Comparison of ENCODE assay signal across 1 cellular context in genomic region chr19:50368649-50369570, GRCh38.
TF ChIP-seq lines count a peak whose summit lies in the region.

No MANE protein-coding gene starts in this region.

TF ChIP-seq in K562, 482 proteins besides CTCF, POLR2A, EP300 and RAD21 (continued from another document and continues in another):
- no peak for TF ChIP-seq ZBTB7A (IDR thresholded peaks at IDR 0.05; ENCODE audit: borderline replicate concordance, control insufficient read depth, low read depth, low read length)
- TF ChIP-seq, protein P1, sequence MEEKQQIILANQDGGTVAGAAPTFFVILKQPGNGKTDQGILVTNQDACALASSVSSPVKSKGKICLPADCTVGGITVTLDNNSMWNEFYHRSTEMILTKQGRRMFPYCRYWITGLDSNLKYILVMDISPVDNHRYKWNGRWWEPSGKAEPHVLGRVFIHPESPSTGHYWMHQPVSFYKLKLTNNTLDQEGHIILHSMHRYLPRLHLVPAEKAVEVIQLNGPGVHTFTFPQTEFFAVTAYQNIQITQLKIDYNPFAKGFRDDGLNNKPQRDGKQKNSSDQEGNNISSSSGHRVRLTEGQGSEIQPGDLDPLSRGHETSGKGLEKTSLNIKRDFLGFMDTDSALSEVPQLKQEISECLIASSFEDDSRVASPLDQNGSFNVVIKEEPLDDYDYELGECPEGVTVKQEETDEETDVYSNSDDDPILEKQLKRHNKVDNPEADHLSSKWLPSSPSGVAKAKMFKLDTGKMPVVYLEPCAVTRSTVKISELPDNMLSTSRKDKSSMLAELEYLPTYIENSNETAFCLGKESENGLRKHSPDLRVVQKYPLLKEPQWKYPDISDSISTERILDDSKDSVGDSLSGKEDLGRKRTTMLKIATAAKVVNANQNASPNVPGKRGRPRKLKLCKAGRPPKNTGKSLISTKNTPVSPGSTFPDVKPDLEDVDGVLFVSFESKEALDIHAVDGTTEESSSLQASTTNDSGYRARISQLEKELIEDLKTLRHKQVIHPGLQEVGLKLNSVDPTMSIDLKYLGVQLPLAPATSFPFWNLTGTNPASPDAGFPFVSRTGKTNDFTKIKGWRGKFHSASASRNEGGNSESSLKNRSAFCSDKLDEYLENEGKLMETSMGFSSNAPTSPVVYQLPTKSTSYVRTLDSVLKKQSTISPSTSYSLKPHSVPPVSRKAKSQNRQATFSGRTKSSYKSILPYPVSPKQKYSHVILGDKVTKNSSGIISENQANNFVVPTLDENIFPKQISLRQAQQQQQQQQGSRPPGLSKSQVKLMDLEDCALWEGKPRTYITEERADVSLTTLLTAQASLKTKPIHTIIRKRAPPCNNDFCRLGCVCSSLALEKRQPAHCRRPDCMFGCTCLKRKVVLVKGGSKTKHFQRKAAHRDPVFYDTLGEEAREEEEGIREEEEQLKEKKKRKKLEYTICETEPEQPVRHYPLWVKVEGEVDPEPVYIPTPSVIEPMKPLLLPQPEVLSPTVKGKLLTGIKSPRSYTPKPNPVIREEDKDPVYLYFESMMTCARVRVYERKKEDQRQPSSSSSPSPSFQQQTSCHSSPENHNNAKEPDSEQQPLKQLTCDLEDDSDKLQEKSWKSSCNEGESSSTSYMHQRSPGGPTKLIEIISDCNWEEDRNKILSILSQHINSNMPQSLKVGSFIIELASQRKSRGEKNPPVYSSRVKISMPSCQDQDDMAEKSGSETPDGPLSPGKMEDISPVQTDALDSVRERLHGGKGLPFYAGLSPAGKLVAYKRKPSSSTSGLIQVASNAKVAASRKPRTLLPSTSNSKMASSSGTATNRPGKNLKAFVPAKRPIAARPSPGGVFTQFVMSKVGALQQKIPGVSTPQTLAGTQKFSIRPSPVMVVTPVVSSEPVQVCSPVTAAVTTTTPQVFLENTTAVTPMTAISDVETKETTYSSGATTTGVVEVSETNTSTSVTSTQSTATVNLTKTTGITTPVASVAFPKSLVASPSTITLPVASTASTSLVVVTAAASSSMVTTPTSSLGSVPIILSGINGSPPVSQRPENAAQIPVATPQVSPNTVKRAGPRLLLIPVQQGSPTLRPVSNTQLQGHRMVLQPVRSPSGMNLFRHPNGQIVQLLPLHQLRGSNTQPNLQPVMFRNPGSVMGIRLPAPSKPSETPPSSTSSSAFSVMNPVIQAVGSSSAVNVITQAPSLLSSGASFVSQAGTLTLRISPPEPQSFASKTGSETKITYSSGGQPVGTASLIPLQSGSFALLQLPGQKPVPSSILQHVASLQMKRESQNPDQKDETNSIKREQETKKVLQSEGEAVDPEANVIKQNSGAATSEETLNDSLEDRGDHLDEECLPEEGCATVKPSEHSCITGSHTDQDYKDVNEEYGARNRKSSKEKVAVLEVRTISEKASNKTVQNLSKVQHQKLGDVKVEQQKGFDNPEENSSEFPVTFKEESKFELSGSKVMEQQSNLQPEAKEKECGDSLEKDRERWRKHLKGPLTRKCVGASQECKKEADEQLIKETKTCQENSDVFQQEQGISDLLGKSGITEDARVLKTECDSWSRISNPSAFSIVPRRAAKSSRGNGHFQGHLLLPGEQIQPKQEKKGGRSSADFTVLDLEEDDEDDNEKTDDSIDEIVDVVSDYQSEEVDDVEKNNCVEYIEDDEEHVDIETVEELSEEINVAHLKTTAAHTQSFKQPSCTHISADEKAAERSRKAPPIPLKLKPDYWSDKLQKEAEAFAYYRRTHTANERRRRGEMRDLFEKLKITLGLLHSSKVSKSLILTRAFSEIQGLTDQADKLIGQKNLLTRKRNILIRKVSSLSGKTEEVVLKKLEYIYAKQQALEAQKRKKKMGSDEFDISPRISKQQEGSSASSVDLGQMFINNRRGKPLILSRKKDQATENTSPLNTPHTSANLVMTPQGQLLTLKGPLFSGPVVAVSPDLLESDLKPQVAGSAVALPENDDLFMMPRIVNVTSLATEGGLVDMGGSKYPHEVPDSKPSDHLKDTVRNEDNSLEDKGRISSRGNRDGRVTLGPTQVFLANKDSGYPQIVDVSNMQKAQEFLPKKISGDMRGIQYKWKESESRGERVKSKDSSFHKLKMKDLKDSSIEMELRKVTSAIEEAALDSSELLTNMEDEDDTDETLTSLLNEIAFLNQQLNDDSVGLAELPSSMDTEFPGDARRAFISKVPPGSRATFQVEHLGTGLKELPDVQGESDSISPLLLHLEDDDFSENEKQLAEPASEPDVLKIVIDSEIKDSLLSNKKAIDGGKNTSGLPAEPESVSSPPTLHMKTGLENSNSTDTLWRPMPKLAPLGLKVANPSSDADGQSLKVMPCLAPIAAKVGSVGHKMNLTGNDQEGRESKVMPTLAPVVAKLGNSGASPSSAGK (IDR thresholded peaks at IDR 0.05) = peak; percentile 71; the same call in 1 of the 2 replicates
- TF ChIP-seq CREB3L1 (IDR thresholded peaks at IDR 0.05; ENCODE audit: borderline replicate concordance, low read depth) = no peak
- peak; percentile 57 for TF ChIP-seq NFYB (IDR thresholded peaks at IDR 0.05; ENCODE audit: extremely low read depth, insufficient read length)
- peak; percentile 68 for TF ChIP-seq DEAF1 (CRISPR knock-in tag; IDR thresholded peaks at IDR 0.05)
- peak; percentile 30 for TF ChIP-seq KDM5B (IDR thresholded peaks at IDR 0.05; ENCODE audit: insufficient replicate concordance, low read depth, low read length)
- peak; percentile 22 for TF ChIP-seq VEZF1 (CRISPR knock-in tag; IDR thresholded peaks at IDR 0.05)
- peak; percentile 52 for TF ChIP-seq RBFOX2 (IDR thresholded peaks at IDR 0.05; ENCODE audit: low read depth, low read length)
- TF ChIP-seq SMC3 (conservative IDR thresholded peaks at IDR 0.05; ENCODE audit: insufficient read depth, low read depth, low read length) = peak; percentile 65; the same call in 1 of the 2 replicates
- peak in 1 of 2 experiments; percentile 57; a peak in 2 of 4 replicates for TF ChIP-seq FOXK2 (conservative IDR thresholded peaks at IDR 0.05 in 1 of 2, IDR thresholded peaks at IDR 0.05 in 1 of 2; ENCODE audit: low read depth in 2 of 2)
- 0 out of 4 replicates have a peak, but pooled peaks of 1 of the 2 experiments have one; percentile 20 for TF ChIP-seq MAZ (CRISPR knock-in tag; conservative IDR thresholded peaks at IDR 0.05 in 1 of 2, IDR thresholded peaks at IDR 0.05 in 1 of 2)
- TF ChIP-seq TFAP4 (CRISPR knock-in tag; IDR thresholded peaks at IDR 0.05; ENCODE audit: borderline replicate concordance) = peak; percentile 48; the same call in 1 of the 2 replicates
- TF ChIP-seq ZNF24 (IDR thresholded peaks at IDR 0.05) = 0 out of 2 replicates have a peak, but pooled peaks have one; percentile 11
- peak; percentile 67 for TF ChIP-seq STAG1 (CRISPR knock-in tag; IDR thresholded peaks at IDR 0.05; ENCODE audit: borderline replicate concordance)
- TF ChIP-seq, protein P2, sequence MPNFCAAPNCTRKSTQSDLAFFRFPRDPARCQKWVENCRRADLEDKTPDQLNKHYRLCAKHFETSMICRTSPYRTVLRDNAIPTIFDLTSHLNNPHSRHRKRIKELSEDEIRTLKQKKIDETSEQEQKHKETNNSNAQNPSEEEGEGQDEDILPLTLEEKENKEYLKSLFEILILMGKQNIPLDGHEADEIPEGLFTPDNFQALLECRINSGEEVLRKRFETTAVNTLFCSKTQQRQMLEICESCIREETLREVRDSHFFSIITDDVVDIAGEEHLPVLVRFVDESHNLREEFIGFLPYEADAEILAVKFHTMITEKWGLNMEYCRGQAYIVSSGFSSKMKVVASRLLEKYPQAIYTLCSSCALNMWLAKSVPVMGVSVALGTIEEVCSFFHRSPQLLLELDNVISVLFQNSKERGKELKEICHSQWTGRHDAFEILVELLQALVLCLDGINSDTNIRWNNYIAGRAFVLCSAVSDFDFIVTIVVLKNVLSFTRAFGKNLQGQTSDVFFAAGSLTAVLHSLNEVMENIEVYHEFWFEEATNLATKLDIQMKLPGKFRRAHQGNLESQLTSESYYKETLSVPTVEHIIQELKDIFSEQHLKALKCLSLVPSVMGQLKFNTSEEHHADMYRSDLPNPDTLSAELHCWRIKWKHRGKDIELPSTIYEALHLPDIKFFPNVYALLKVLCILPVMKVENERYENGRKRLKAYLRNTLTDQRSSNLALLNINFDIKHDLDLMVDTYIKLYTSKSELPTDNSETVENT (CRISPR knock-in tag; IDR thresholded peaks at IDR 0.05) = no peak
- TF ChIP-seq JUNB (CRISPR knock-in tag; conservative IDR thresholded peaks at IDR 0.05) = no peak
- peak; percentile 97 for TF ChIP-seq RAD51 (IDR thresholded peaks at IDR 0.05; ENCODE audit: borderline replicate concordance, low read depth)
- no peak for TF ChIP-seq NR2C2 (CRISPR knock-in tag; IDR thresholded peaks at IDR 0.05)
- TF ChIP-seq NR2C2 (tag; IDR thresholded peaks at IDR 0.05) = peak; percentile 60
- TF ChIP-seq, protein P3, sequence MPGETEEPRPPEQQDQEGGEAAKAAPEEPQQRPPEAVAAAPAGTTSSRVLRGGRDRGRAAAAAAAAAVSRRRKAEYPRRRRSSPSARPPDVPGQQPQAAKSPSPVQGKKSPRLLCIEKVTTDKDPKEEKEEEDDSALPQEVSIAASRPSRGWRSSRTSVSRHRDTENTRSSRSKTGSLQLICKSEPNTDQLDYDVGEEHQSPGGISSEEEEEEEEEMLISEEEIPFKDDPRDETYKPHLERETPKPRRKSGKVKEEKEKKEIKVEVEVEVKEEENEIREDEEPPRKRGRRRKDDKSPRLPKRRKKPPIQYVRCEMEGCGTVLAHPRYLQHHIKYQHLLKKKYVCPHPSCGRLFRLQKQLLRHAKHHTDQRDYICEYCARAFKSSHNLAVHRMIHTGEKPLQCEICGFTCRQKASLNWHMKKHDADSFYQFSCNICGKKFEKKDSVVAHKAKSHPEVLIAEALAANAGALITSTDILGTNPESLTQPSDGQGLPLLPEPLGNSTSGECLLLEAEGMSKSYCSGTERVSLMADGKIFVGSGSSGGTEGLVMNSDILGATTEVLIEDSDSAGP (CRISPR knock-in tag; IDR thresholded peaks at IDR 0.05) = no peak
- peak; percentile 58 for TF ChIP-seq ZFX (CRISPR knock-in tag; IDR thresholded peaks at IDR 0.05)
- no peak for TF ChIP-seq ZNF316 (IDR thresholded peaks at IDR 0.05)
- TF ChIP-seq JUND (IDR thresholded peaks at IDR 0.05; ENCODE audit: borderline replicate concordance, low read depth, low read length) = peak; percentile 11; the same call in 1 of the 2 replicates
- TF ChIP-seq JUND (tag; IDR thresholded peaks at IDR 0.05; ENCODE audit: borderline replicate concordance, low read depth, low read length) = no peak; the same call in 1 of the 3 replicates
- peak; percentile 31; the same call in 1 of the 2 replicates for TF ChIP-seq CTBP1 (IDR thresholded peaks at IDR 0.05; ENCODE audit: borderline replicate concordance)
- TF ChIP-seq, protein P4, sequence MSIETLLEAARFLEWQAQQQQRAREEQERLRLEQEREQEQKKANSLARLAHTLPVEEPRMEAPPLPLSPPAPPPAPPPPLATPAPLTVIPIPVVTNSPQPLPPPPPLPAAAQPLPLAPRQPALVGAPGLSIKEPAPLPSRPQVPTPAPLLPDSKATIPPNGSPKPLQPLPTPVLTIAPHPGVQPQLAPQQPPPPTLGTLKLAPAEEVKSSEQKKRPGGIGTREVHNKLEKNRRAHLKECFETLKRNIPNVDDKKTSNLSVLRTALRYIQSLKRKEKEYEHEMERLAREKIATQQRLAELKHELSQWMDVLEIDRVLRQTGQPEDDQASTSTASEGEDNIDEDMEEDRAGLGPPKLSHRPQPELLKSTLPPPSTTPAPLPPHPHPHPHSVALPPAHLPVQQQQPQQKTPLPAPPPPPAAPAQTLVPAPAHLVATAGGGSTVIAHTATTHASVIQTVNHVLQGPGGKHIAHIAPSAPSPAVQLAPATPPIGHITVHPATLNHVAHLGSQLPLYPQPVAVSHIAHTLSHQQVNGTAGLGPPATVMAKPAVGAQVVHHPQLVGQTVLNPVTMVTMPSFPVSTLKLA (conservative IDR thresholded peaks at IDR 0.05) = 0 out of 4 replicates have a peak, but pooled peaks of 1 of the 2 experiments have one; percentile 39
- peak; percentile 72 for TF ChIP-seq SP1 (CRISPR knock-in tag; IDR thresholded peaks at IDR 0.05)
- 0 out of 2 replicates have a peak, but pooled peaks have one; percentile 20 for TF ChIP-seq SMARCA5 (IDR thresholded peaks at IDR 0.05)
